ENCODE assay signal across 11 cellular contexts in genomic region chr17:77610980-77611641, GRCh38.
DNase-seq lines count a peak whose midpoint lies in the region; ATAC-seq and TF ChIP-seq lines count a peak whose summit lies in the region.
"Had no signal": no experiment of that assay in that cellular context is flagged by ENCODE, and none has a peak within 500 bp of the region (broad histone marks: within the 10 kb centered on the region; RNA-seq: fewer than 3 reads in every experiment).

No MANE protein-coding gene starts in this region.

- H3K9me3 Mint-ChIP-seq in activated T-cell treated with anti-CD3 and anti-CD28 coated beads, Interleukin-2, amount 50 U/mL, for 4 hours = no peaks in the 10 kb centered on the region
- no peaks in the 10 kb centered on the region for H3K9me3 Mint-ChIP-seq in activated CD4-positive, alpha-beta memory T cell treated with anti-CD3 and anti-CD28 coated beads, Interleukin-2, amount 10 ng/mL, durations not matched to agents 7 days and 5 days

- no peak overlapping the region for H3K27ac Mint-ChIP-seq in activated CD4-positive, alpha-beta memory T cell treated with anti-CD3 and anti-CD28 coated beads, Interleukin-2, amount 10 ng/mL, durations not matched to agents 7 days and 5 days

- H3K4me1 Mint-ChIP-seq in activated T-cell treated with anti-CD3 and anti-CD28 coated beads, Interleukin-2, amount 50 U/mL, for 4 hours (ENCODE audit: low read depth) = peaks cover 27% of the 10 kb centered on the region
- H3K4me1 Mint-ChIP-seq in activated CD4-positive, alpha-beta memory T cell treated with anti-CD3 and anti-CD28 coated beads, Interleukin-2, amount 10 ng/mL, durations not matched to agents 7 days and 5 days = peaks cover 24% of the 10 kb centered on the region

- TF ChIP-seq POLR2A in suprapubic skin (IDR thresholded peaks at IDR 0.05) = no peak

- H3K27ac ChIP-seq in suprapubic skin = peak overlapping the region; percentile 69
- H3K27ac ChIP-seq: KMS-11, lower lobe of right lung had no signal

- H3K4me3 Mint-ChIP-seq in activated T-cell treated with anti-CD3 and anti-CD28 coated beads, Interleukin-2, amount 50 U/mL, for 4 hours = peak overlapping the region; percentile 66
- H3K4me3 Mint-ChIP-seq in activated CD4-positive, alpha-beta memory T cell treated with anti-CD3 and anti-CD28 coated beads, Interleukin-2, amount 10 ng/mL, durations not matched to agents 7 days and 5 days = no peak overlapping the region

- 56% methylated on average over 11 of the region's 11 CpGs for WGBS in suprapubic skin

- POLR2A ChIA-PET in activated CD4-positive, alpha-beta memory T cell treated with anti-CD3 and anti-CD28 coated beads, Interleukin-2, amount 10 ng/mL, durations not matched to agents 7 days and 5 days (lab: Charles Lee) = interaction anchor here (0.7 to 2.2 kb wide), 5 partner anchors 54 to 347 kb away, joined by 3 to 8 read pairs (median 6); partner anchors contain the start of gene TNRC6C

- intact Hi-C loops in left ventricle myocardium superior (cut with micrococcal nuclease) = no loop called here

- TF ChIP-seq CTCF in suprapubic skin (IDR thresholded peaks at IDR 0.05) = no peak

- ATAC-seq in activated T-cell treated with anti-CD3 and anti-CD28 coated beads, Interleukin-2, amount 50 U/mL, for 4 hours = no peak
- ATAC-seq in left ventricle myocardium superior = peak; percentile 61

- no peaks in the 10 kb centered on the region for H3K9me3 ChIP-seq in suprapubic skin
- H3K9me3 ChIP-seq: lower lobe of right lung had no signal

- no peak overlapping the region for H3K4me3 ChIP-seq in suprapubic skin

- no peak for TF ChIP-seq EP300 in suprapubic skin (IDR thresholded peaks at IDR 0.05)

- H3K36me3 Mint-ChIP-seq in activated T-cell treated with anti-CD3 and anti-CD28 coated beads, Interleukin-2, amount 50 U/mL, for 4 hours (ENCODE audit: insufficient read depth) = no peaks in the 10 kb centered on the region
- H3K36me3 Mint-ChIP-seq in activated CD4-positive, alpha-beta memory T cell treated with anti-CD3 and anti-CD28 coated beads, Interleukin-2, amount 10 ng/mL, durations not matched to agents 7 days and 5 days (ENCODE audit: low read depth) = peaks cover 2% of the 10 kb centered on the region

- no peak for DNase-seq in activated T-cell treated with anti-CD3 and anti-CD28 coated beads, Interleukin-2, amount 50 U/mL, for 4 hours
- DNase-seq in activated T-cell treated with anti-CD3 and anti-CD28 coated beads, Interleukin-2, amount 50 U/mL, for 48 hours = no peak
- peak; percentile 15 for DNase-seq in activated CD4-positive, alpha-beta memory T cell treated with anti-CD3 and anti-CD28 coated beads, Interleukin-2, amount 10 ng/mL, durations not matched to agents 7 days and 5 days
- DNase-seq in left ventricle myocardium superior (no peak), suprapubic skin (ENCODE audit: low spot score in 2 of 2) (peak in 1 of 2 donors; percentile 74), HuH-7 (ENCODE audit: low spot score) (no peak), HCEC 1CT (no peak), putamen (ENCODE audit: low spot score) (no peak)
- DNase-seq: lower lobe of right lung, NCI-H510A treated with DMSO at 0.1 percent for 48 hours had no signal

- peaks cover 41% of the 10 kb centered on the region for H3K4me1 ChIP-seq in suprapubic skin

- no peaks in the 10 kb centered on the region for H3K36me3 ChIP-seq in suprapubic skin
- H3K36me3 ChIP-seq: lower lobe of right lung had no signal

- CTCF ChIA-PET in activated CD4-positive, alpha-beta memory T cell treated with anti-CD3 and anti-CD28 coated beads, Interleukin-2, amount 10 ng/mL, durations not matched to agents 7 days and 5 days (lab: Charles Lee) = interaction anchor here (1.1 to 1.6 kb wide), 3 partner anchors 39 to 286 kb away, joined by 3 to 7 read pairs (median 3); no protein-coding TSS in a partner anchor

- H3K27me3 Mint-ChIP-seq in activated T-cell treated with anti-CD3 and anti-CD28 coated beads, Interleukin-2, amount 50 U/mL, for 4 hours (ENCODE audit: low read depth) = peaks cover under 1% of the 10 kb centered on the region
- H3K27me3 Mint-ChIP-seq in activated CD4-positive, alpha-beta memory T cell treated with anti-CD3 and anti-CD28 coated beads, Interleukin-2, amount 10 ng/mL, durations not matched to agents 7 days and 5 days = peaks cover 5% of the 10 kb centered on the region

- H3K27me3 ChIP-seq in suprapubic skin = peaks cover 6% of the 10 kb centered on the region
